12 cellular contexts compared by ENCODE assay signal in genomic region chr1:225468270-225469020, GRCh38. TPM values are rescaled to one million over a fixed set of nuclear protein-coding genes. Genes with fewer than 3 reads are reported as not detected.
DNase-seq lines count a peak whose midpoint lies in the region; ATAC-seq and TF ChIP-seq lines count a peak whose summit lies in the region.
"Had no signal": no experiment of that assay in that cellular context is flagged by ENCODE, and none has a peak within 500 bp of the region (broad histone marks: within the 10 kb centered on the region; RNA-seq: fewer than 3 reads in every experiment).

No MANE protein-coding gene starts in this region.

- H3K9ac ChIP-seq in BLaER1 treated with 17β-estradiol and CSF1 and Interleukin-3, amounts not matched to agents 10 nM and 100 nM = peak overlapping the region; percentile 85 to 95 (median 90)

- peaks cover 49 to 88% (median 77%) of the 10 kb centered on the region in 10 experiments for H3K4me1 ChIP-seq in BLaER1 treated with 17β-estradiol and CSF1 and Interleukin-3, amounts not matched to agents 10 nM and 100 nM

- CTCF ChIA-PET in GM10248 (lab: Yijun Ruan, JAX) = interaction anchor here (0.5 to 2.4 kb wide), 23 partner anchors 8 to 655 kb away, joined by 3 to 12 read pairs (median 3); partner anchors contain the start of gene SRP9

- H3K27ac Mint-ChIP-seq in activated naive CD4-positive, alpha-beta T cell treated with anti-CD3 and anti-CD28 coated beads, Interleukin-2, amount 50 U/mL, for 24 hours = peak overlapping the region; percentile 99
- H3K27ac Mint-ChIP-seq in naive B cell = peak overlapping the region; percentile 95 to 99 (median 98)

- ATAC-seq in HG02852 (IDR thresholded peaks at IDR 0.05; ENCODE audit: unreplicated experiment) = peak; percentile 11
- no peak for ATAC-seq in naive B cell (ENCODE audit: low read depth in 2 of 2)
- ATAC-seq in HG02884 (IDR thresholded peaks at IDR 0.05; ENCODE audit: unreplicated experiment) = no peak
- ATAC-seq: HCT116 had no signal

- H3K36me3 ChIP-seq in BLaER1 treated with 17β-estradiol and CSF1 and Interleukin-3, amounts not matched to agents 10 nM and 100 nM = no peaks in the 10 kb centered on the region

- peaks cover 0 to 12% (median 0%) of the 10 kb centered on the region in 11 experiments; a peak in 1 of 22 replicates for H3K9me3 ChIP-seq in BLaER1 treated with 17β-estradiol and CSF1 and Interleukin-3, amounts not matched to agents 10 nM and 100 nM (replicated peaks in 1 of 11)

- peaks cover 41% of the 10 kb centered on the region for H3K4me1 Mint-ChIP-seq in activated naive CD4-positive, alpha-beta T cell treated with anti-CD3 and anti-CD28 coated beads, Interleukin-2, amount 50 U/mL, for 24 hours
- peaks cover 23 to 36% (median 36%) of the 10 kb centered on the region in 3 donors for H3K4me1 Mint-ChIP-seq in naive B cell

- no peaks in the 10 kb centered on the region for H3K27me3 Mint-ChIP-seq in activated naive CD4-positive, alpha-beta T cell treated with anti-CD3 and anti-CD28 coated beads, Interleukin-2, amount 50 U/mL, for 24 hours
- no peaks in the 10 kb centered on the region for H3K27me3 Mint-ChIP-seq in naive B cell

- H4K20me1 ChIP-seq in BLaER1 treated with 17β-estradiol and CSF1 and Interleukin-3, amounts not matched to agents 10 nM and 100 nM = no peaks in the 10 kb centered on the region

- peak overlapping the region; percentile 54 to 72 (median 64) for H3K4me3 ChIP-seq in BLaER1 treated with 17β-estradiol and CSF1 and Interleukin-3, amounts not matched to agents 10 nM and 100 nM

- H3K9me3 Mint-ChIP-seq in activated naive CD4-positive, alpha-beta T cell treated with anti-CD3 and anti-CD28 coated beads, Interleukin-2, amount 50 U/mL, for 24 hours = no peaks in the 10 kb centered on the region
- no peaks in the 10 kb centered on the region for H3K9me3 Mint-ChIP-seq in naive B cell

- TF ChIP-seq CTCF in GM10248 (IDR thresholded peaks at IDR 0.05; ENCODE audit: control extremely low read depth, extremely low read depth, low read depth, missing control alignments) = no peak

- peak overlapping the region; percentile 92 for H3K4me3 Mint-ChIP-seq in activated naive CD4-positive, alpha-beta T cell treated with anti-CD3 and anti-CD28 coated beads, Interleukin-2, amount 50 U/mL, for 24 hours
- H3K4me3 Mint-ChIP-seq in naive B cell = peak overlapping the region; percentile 90 to 98 (median 93)

- H3K27me3 ChIP-seq in BLaER1 treated with 17β-estradiol and CSF1 and Interleukin-3, amounts not matched to agents 10 nM and 100 nM = no peaks in the 10 kb centered on the region

- DNase-seq in naive B cell (no peak), GM10248 (ENCODE audit: extremely low spot score) (no peak), NCI-H748 (lab: John Stamatoyannopoulos, UW; ENCODE audit: unreplicated experiment) (no peak), KBM-7 (no peak)
- DNase-seq: mesenchymal stem cell, NCI-H345 had no signal

- H3K4me2 ChIP-seq in BLaER1 treated with 17β-estradiol and CSF1 and Interleukin-3, amounts not matched to agents 10 nM and 100 nM = peak overlapping the region; percentile 86 to 100 (median 97)

- peak overlapping the region; percentile 93 to 99 (median 96) for H3K27ac ChIP-seq in BLaER1 treated with 17β-estradiol and CSF1 and Interleukin-3, amounts not matched to agents 10 nM and 100 nM
- H3K27ac ChIP-seq: C4-2B had no signal

- POLR2A ChIA-PET in GM10248 (lab: Yijun Ruan, JAX) = interaction anchor here (0.6 kb wide), 1 partner anchor 1471 kb away, joined by 5 read pairs; no protein-coding TSS in a partner anchor

- no peaks in the 10 kb centered on the region for H3K36me3 Mint-ChIP-seq in activated naive CD4-positive, alpha-beta T cell treated with anti-CD3 and anti-CD28 coated beads, Interleukin-2, amount 50 U/mL, for 24 hours
- no peaks in the 10 kb centered on the region for H3K36me3 Mint-ChIP-seq in naive B cell

- in situ Hi-C loops in KBM-7 (cut with MboI; ENCODE audit: low pct_unique_long_range_greater_than_20kb, low sequenced_read_pairs) = no loop called here

RNA-seq across cellular contexts. Expression of gene LBR, which starts 40.6 kb away (rescaled TPM):
- 100 to 1,000 TPM; 112 to 165 (median 146) TPM for polyA plus RNA-seq in naive B cell (ENCODE audit: low read depth in 6 of 6)
